ENCODE assay signal across 8 cellular contexts in genomic region chr4:105895609-105896460, GRCh38. TPM values are rescaled to one million over a fixed set of nuclear protein-coding genes. Genes with fewer than 3 reads are reported as not detected.
DNase-seq lines count a peak whose midpoint lies in the region; ATAC-seq and TF ChIP-seq lines count a peak whose summit lies in the region.

No MANE protein-coding gene starts in this region.

- no peaks in the 10 kb centered on the region for H3K36me3 ChIP-seq in Panc1 (ENCODE audit: control insufficient read depth, insufficient read depth, low read length)

- CTCF ChIA-PET in Panc1 (lab: Charles Lee) = no interaction called here

- peaks cover 6% of the 10 kb centered on the region for H3K4me1 Mint-ChIP-seq in activated T-cell treated with anti-CD3 and anti-CD28 coated beads, Interleukin-2, amount 50 U/mL, for 24 hours (ENCODE audit: low read depth)

- ATAC-seq in HG02938 (IDR thresholded peaks at IDR 0.05; ENCODE audit: unreplicated experiment) = peak; percentile 40
- ATAC-seq in Panc1 = peak; percentile 67
- ATAC-seq in omental fat pad (ENCODE audit: low FRiP score) = peak; percentile 84

- no peak overlapping the region for H3K27ac ChIP-seq in Panc1 (ENCODE audit: low read length)

- H3K9me3 Mint-ChIP-seq in activated T-cell treated with anti-CD3 and anti-CD28 coated beads, Interleukin-2, amount 50 U/mL, for 24 hours = no peaks in the 10 kb centered on the region

- H3K9me3 ChIP-seq in Panc1 (ENCODE audit: control insufficient read depth, insufficient read depth, low read depth, low read length) = no peaks in the 10 kb centered on the region

- H3K4me3 Mint-ChIP-seq in activated T-cell treated with anti-CD3 and anti-CD28 coated beads, Interleukin-2, amount 50 U/mL, for 24 hours = peak overlapping the region; percentile 60

- peaks cover 83% of the 10 kb centered on the region for H3K27me3 Mint-ChIP-seq in activated T-cell treated with anti-CD3 and anti-CD28 coated beads, Interleukin-2, amount 50 U/mL, for 24 hours

- TF ChIP-seq CTCF in Panc1 (IDR thresholded peaks at IDR 0.05) (no peak), fibroblast of mammary gland (conservative IDR thresholded peaks at IDR 0.05; ENCODE audit: control insufficient read depth, insufficient read depth, low read depth, low read length) (no peak), omental fat pad (IDR thresholded peaks at IDR 0.05) (no peak)

- no peaks in the 10 kb centered on the region for H3K4me1 ChIP-seq in Panc1 (ENCODE audit: control insufficient read depth, insufficient read depth, low read length)

- in situ Hi-C loops in Panc1 (cut with HindIII; ENCODE audit: low pct_unique_long_range_greater_than_20kb, low sequenced_read_pairs) = no loop called here

- POLR2A ChIA-PET in Panc1 (lab: Charles Lee) = no interaction called here

- intact Hi-C loops in Panc1 (cut with micrococcal nuclease; ENCODE audit: unreplicated experiment) = no loop called here

- H3K4me3 ChIP-seq in Panc1 (ENCODE audit: low read depth in 2 of 2, low read length in 2 of 2) (peak overlapping the region; percentile 24 to 25), fibroblast of mammary gland (ENCODE audit: control insufficient read depth, low read depth, low read length) (peak overlapping the region; percentile 10)

- DNase-seq in activated T-cell treated with anti-CD3 and anti-CD28 coated beads, Interleukin-2, amount 50 U/mL, for 24 hours = peak; percentile 31
- DNase-seq in activated T-cell treated with anti-CD3 and anti-CD28 coated beads, Interleukin-2, amount 50 U/mL, for 1 hour = no peak
- DNase-seq in Panc1 (ENCODE audit: low read depth, low spot score) (no peak), fibroblast of mammary gland (ENCODE audit: low read depth) (no peak), omental fat pad (ENCODE audit: low spot score) (peak; percentile 23), cerebellar cortex (ENCODE audit: low spot score) (no peak)
- DNase-seq in stimulated activated naive CD4-positive, alpha-beta T cell treated with Interleukin-2 at 50 U/mL for 16 hours (lab: John Stamatoyannopoulos, UW) = no peak

- no peaks in the 10 kb centered on the region for H3K36me3 Mint-ChIP-seq in activated T-cell treated with anti-CD3 and anti-CD28 coated beads, Interleukin-2, amount 50 U/mL, for 24 hours (ENCODE audit: low read depth)

- no peak overlapping the region for H3K27ac Mint-ChIP-seq in activated T-cell treated with anti-CD3 and anti-CD28 coated beads, Interleukin-2, amount 50 U/mL, for 24 hours

- peaks cover 33% of the 10 kb centered on the region for H3K27me3 ChIP-seq in Panc1 (ENCODE audit: control insufficient read depth, insufficient read depth, low read length)

- BruUV-seq in Panc1 (replicated peaks; lab: Mats Ljungman, UMichigan) = no TSS peak

RNA-seq across cellular contexts. Expression of gene NPNT, which starts 0.6 kb away (rescaled TPM):
- total RNA-seq in Panc1 (2021; ENCODE audit: unreplicated experiment) (1.9 TPM), omental fat pad (10 to 100 TPM in 3 of 4 donors, 1 to 10 TPM in 1; 7.4 to 40.6 (median 23.2) TPM)
- 0.92 TPM for polyA plus RNA-seq in Panc1 (2012; ENCODE audit: insufficient read length)

Comparison
In these comparisons a context has a peak if more than half of its experiments do, and no peak if none do; other contexts are left out.
1. DNase-seq: peak in activated T-cell treated with anti-CD3 and anti-CD28 coated beads, Interleukin-2, amount 50 U/mL, for 24 hours (single experiment) and omental fat pad (single experiment); none in activated T-cell treated with anti-CD3 and anti-CD28 coated beads, Interleukin-2, amount 50 U/mL, for 1 hour (single experiment), Panc1 (single experiment), fibroblast of mammary gland (single experiment), cerebellar cortex (single experiment) and stimulated activated naive CD4-positive, alpha-beta T cell treated with Interleukin-2 at 50 U/mL for 16 hours (single experiment).
2. Peak in every context shown above with its lines, with median percentiles within 50 percentile points of each other: ATAC-seq.